In genomic region chr6:101700655-101701054, GRCh38 we compare ENCODE assay signal across 15 cellular contexts.
DNase-seq lines count a peak whose midpoint lies in the region; ATAC-seq and TF ChIP-seq lines count a peak whose summit lies in the region.
"Had no signal": no experiment of that assay in that cellular context is flagged by ENCODE, and none has a peak within 500 bp of the region (broad histone marks: within the 10 kb centered on the region; RNA-seq: fewer than 3 reads in every experiment).

No MANE protein-coding gene starts in this region.

- H3K4me1 Mint-ChIP-seq in GM23338 (peaks cover 23% of the 10 kb centered on the region), WTC11 (peaks cover 25% of the 10 kb centered on the region)
- no peaks in the 10 kb centered on the region for H3K4me1 Mint-ChIP-seq in stimulated activated memory B cell treated with anti-CD40 and anti-IgM and Interleukin-4, amounts not matched to agents 10 μg/mL and 1 μg/mL and 100 μg/mL, for 72 hours
- H3K4me1 Mint-ChIP-seq: B cell had no signal

- no peak overlapping the region for H3K4me3 Mint-ChIP-seq in GM23338
- H3K4me3 Mint-ChIP-seq in WTC11, result no peak overlapping the region
- no peak overlapping the region for H3K4me3 Mint-ChIP-seq in stimulated activated memory B cell treated with anti-CD40 and anti-IgM and Interleukin-4, amounts not matched to agents 10 μg/mL and 1 μg/mL and 100 μg/mL, for 72 hours
- H3K4me3 Mint-ChIP-seq: B cell; CD4-positive, alpha-beta T cell had no signal

- H3K27me3 ChIP-seq in GM23338 (ENCODE audit: insufficient read depth), result no peaks in the 10 kb centered on the region

- no peaks in the 10 kb centered on the region for H3F3A ChIP-seq in GM23338 (replicated peaks; ENCODE audit: low read depth)

- H2AFZ ChIP-seq in GM23338, result no peak overlapping the region

- H3K27ac Mint-ChIP-seq in GM23338, result peak overlapping the region; percentile 7; the same call in 1 of the 2 replicates
- H3K27ac Mint-ChIP-seq in WTC11, result peak overlapping the region; percentile 12; the same call in 1 of the 2 replicates
- H3K27ac Mint-ChIP-seq in stimulated activated memory B cell treated with anti-CD40 and anti-IgM and Interleukin-4, amounts not matched to agents 10 μg/mL and 1 μg/mL and 100 μg/mL, for 72 hours, result no peak overlapping the region
- H3K27ac Mint-ChIP-seq: B cell; CD4-positive, alpha-beta T cell had no signal

- peaks cover 6% of the 10 kb centered on the region; the same call in 1 of the 2 replicates for H3K4me1 ChIP-seq in GM23338 (ENCODE audit: insufficient read depth)

- no peaks in the 10 kb centered on the region for H3K36me3 Mint-ChIP-seq in GM23338 (ENCODE audit: low read depth)
- H3K36me3 Mint-ChIP-seq in WTC11, result no peaks in the 10 kb centered on the region
- no peaks in the 10 kb centered on the region for H3K36me3 Mint-ChIP-seq in stimulated activated memory B cell treated with anti-CD40 and anti-IgM and Interleukin-4, amounts not matched to agents 10 μg/mL and 1 μg/mL and 100 μg/mL, for 72 hours

- no peaks in the 10 kb centered on the region for H3K79me2 ChIP-seq in GM23338 (replicated peaks; ENCODE audit: insufficient read depth)

- no peaks in the 10 kb centered on the region for H3K36me3 ChIP-seq in GM23338 (ENCODE audit: insufficient read depth)

- H3K4me3 ChIP-seq in GM23338, result no peak overlapping the region
- H3K4me3 ChIP-seq: K562 had no signal

- CTCF ChIA-PET in WTC11 (lab: Charles Lee), result no interaction called here

- H3K27ac ChIP-seq in GM23338 (ENCODE audit: low read depth), result no peak overlapping the region
- H3K27ac ChIP-seq: HL-60 had no signal

- no peaks in the 10 kb centered on the region for H4K20me1 ChIP-seq in GM23338 (replicated peaks; ENCODE audit: insufficient read depth)

- ATAC-seq in GM23338 (peak; percentile 91), WTC11 (peak; percentile 89), HG03457 (IDR thresholded peaks at IDR 0.05; ENCODE audit: unreplicated experiment) (no peak)
- peak; percentile 43 for ATAC-seq in stimulated activated memory B cell treated with anti-CD40 and anti-IgM and Interleukin-4, amounts not matched to agents 10 μg/mL and 1 μg/mL and 100 μg/mL, for 72 hours
- ATAC-seq: HCT116, K562 had no signal

- no peak for TF ChIP-seq CTCF in GM23338 (conservative IDR thresholded peaks at IDR 0.05; ENCODE audit: low read depth in 2 of 2)
- TF ChIP-seq CTCF in WTC11 (IDR thresholded peaks at IDR 0.05), result no peak

- no peaks in the 10 kb centered on the region for H3K9me2 ChIP-seq in GM23338 (ENCODE audit: insufficient read depth)

- H3K4me2 ChIP-seq in GM23338, result no peak overlapping the region

- H3K27me3 Mint-ChIP-seq in GM23338 (ENCODE audit: insufficient read depth, low read depth, poor library complexity), result no peaks in the 10 kb centered on the region
- no peaks in the 10 kb centered on the region for H3K27me3 Mint-ChIP-seq in WTC11 (ENCODE audit: low read depth)
- no peaks in the 10 kb centered on the region for H3K27me3 Mint-ChIP-seq in stimulated activated memory B cell treated with anti-CD40 and anti-IgM and Interleukin-4, amounts not matched to agents 10 μg/mL and 1 μg/mL and 100 μg/mL, for 72 hours
- H3K27me3 Mint-ChIP-seq: B cell; CD4-positive, alpha-beta T cell had no signal

- POLR2A ChIA-PET in WTC11 (lab: Charles Lee), result no interaction called here

- peak; percentile 30 for DNase-seq in GM23338 (ENCODE audit: low spot score)
- no peak for DNase-seq in WTC11 (ENCODE audit: low spot score)
- DNase-seq in islet precursor cell, result peak; percentile 58
- DNase-seq in SHP77 (lab: John Stamatoyannopoulos, UW), result no peak
- DNase-seq in NOMO-1 treated with DMSO at 0.1 percent for 48 hours (lab: John Stamatoyannopoulos, UW; ENCODE audit: unreplicated experiment), result no peak
- DNase-seq: C1 segment of cervical spinal cord; Calu3; CD4-positive, alpha-beta T cell; DMS 273 treated with DMSO at 0.1 percent for 48 hours had no signal

- H3K9me3 Mint-ChIP-seq in GM23338, result no peaks in the 10 kb centered on the region
- no peaks in the 10 kb centered on the region for H3K9me3 Mint-ChIP-seq in WTC11
- H3K9me3 Mint-ChIP-seq in stimulated activated memory B cell treated with anti-CD40 and anti-IgM and Interleukin-4, amounts not matched to agents 10 μg/mL and 1 μg/mL and 100 μg/mL, for 72 hours, result peaks cover 6% of the 10 kb centered on the region
- H3K9me3 Mint-ChIP-seq: CD4-positive, alpha-beta T cell had no signal

TF ChIP-seq in GM23338, 12 proteins besides CTCF, POLR2A, EP300 and RAD21 (continues in another document):
- TF ChIP-seq NANOG (IDR thresholded peaks at IDR 0.05; ENCODE audit: borderline replicate concordance) (no peak), JUNB (IDR thresholded peaks at IDR 0.05; ENCODE audit: unreplicated experiment) (no peak)

TF ChIP-seq in WTC11, 78 proteins besides CTCF, POLR2A, EP300 and RAD21:
- no peak for TF ChIP-seq ZNF317 (CRISPR knock-in tag; IDR thresholded peaks at IDR 0.05; ENCODE audit: borderline replicate concordance, low read depth)
- no peak for TF ChIP-seq JUN (CRISPR knock-in tag; IDR thresholded peaks at IDR 0.05)
- TF ChIP-seq GABPB1 (CRISPR knock-in tag; IDR thresholded peaks at IDR 0.05), result no peak
- TF ChIP-seq AR (CRISPR knock-in tag; IDR thresholded peaks at IDR 0.05), result no peak
- TF ChIP-seq NFATC4 (CRISPR knock-in tag; IDR thresholded peaks at IDR 0.05), result no peak
- no peak for TF ChIP-seq TP53 (CRISPR knock-in tag; IDR thresholded peaks at IDR 0.05)
- no peak for TF ChIP-seq EMX1 (CRISPR knock-in tag; IDR thresholded peaks at IDR 0.05)
- no peak for TF ChIP-seq SMAD4 (CRISPR knock-in tag; IDR thresholded peaks at IDR 0.05)
- no peak for TF ChIP-seq ZNF138 (CRISPR knock-in tag; conservative IDR thresholded peaks at IDR 0.05)
- no peak for TF ChIP-seq FOXP1 (CRISPR knock-in tag; IDR thresholded peaks at IDR 0.05; ENCODE audit: borderline replicate concordance)
- no peak for TF ChIP-seq ZNF281 (CRISPR knock-in tag; IDR thresholded peaks at IDR 0.05)
- no peak for TF ChIP-seq CBFB (CRISPR knock-in tag; IDR thresholded peaks at IDR 0.05; ENCODE audit: low read depth)
- no peak for TF ChIP-seq GTF2I (CRISPR knock-in tag; conservative IDR thresholded peaks at IDR 0.05)
- TF ChIP-seq JAZF1 (CRISPR knock-in tag; IDR thresholded peaks at IDR 0.05), result no peak
- no peak for TF ChIP-seq IRF2 (CRISPR knock-in tag; IDR thresholded peaks at IDR 0.05; ENCODE audit: borderline replicate concordance, low read depth)
- no peak for TF ChIP-seq TEAD4 (CRISPR knock-in tag; IDR thresholded peaks at IDR 0.05)
- TF ChIP-seq ZNF423 (CRISPR knock-in tag; IDR thresholded peaks at IDR 0.05), result no peak
- TF ChIP-seq SMAD3 (CRISPR knock-in tag; IDR thresholded peaks at IDR 0.05; ENCODE audit: borderline replicate concordance), result no peak

Comparison
In these comparisons a context has a peak if more than half of its experiments do, and no peak if none do; other contexts are left out.
1. DNase-seq: peak in GM23338 (single experiment) and islet precursor cell (single experiment); none in WTC11 (single experiment), SHP77 (0 of 2) and NOMO-1 treated with DMSO at 0.1 percent for 48 hours (single experiment).